In genomic region chr20:49786671-49787370, GRCh38 we compare ENCODE assay signal across 11 cellular contexts. TPM values are rescaled to one million over a fixed set of nuclear protein-coding genes. Genes with fewer than 3 reads are reported as not detected.
A peak's percentile ranks its signal among the peaks of the same experiment; 100 is the strongest.
DNase-seq lines count a peak whose midpoint lies in the region; ATAC-seq and TF ChIP-seq lines count a peak whose summit lies in the region.
"Had no signal": no experiment of that assay in that cellular context is flagged by ENCODE, and none has a peak within 500 bp of the region (broad histone marks: within the 10 kb centered on the region; RNA-seq: fewer than 3 reads in every experiment).

No MANE protein-coding gene starts in this region.

- H3K79me2 ChIP-seq in mammary epithelial cell (ENCODE audit: insufficient read depth, low read length) (no peaks in the 10 kb centered on the region), SU-DHL-6 (ENCODE audit: insufficient read depth, low read length) (no peaks in the 10 kb centered on the region)

- WGBS in mammary epithelial cell (ENCODE audit: low coverage, missing lambda C conversion rate), result 83% methylated on average over 7 of the region's 7 CpGs

- H3K9me3 ChIP-seq in mammary epithelial cell (replicated peaks; ENCODE audit: insufficient read depth, low read length) (no peaks in the 10 kb centered on the region), breast epithelium (no peaks in the 10 kb centered on the region), SU-DHL-6 (ENCODE audit: insufficient read depth, low read length) (no peaks in the 10 kb centered on the region), ascending aorta (no peaks in the 10 kb centered on the region)

- H3K27ac Mint-ChIP-seq in type B pancreatic cell, result no peak overlapping the region

- H3K27me3 ChIP-seq in mammary epithelial cell (ENCODE audit: insufficient read depth, low read length), result no peaks in the 10 kb centered on the region
- no peaks in the 10 kb centered on the region for H3K27me3 ChIP-seq in breast epithelium
- no peaks in the 10 kb centered on the region for H3K27me3 ChIP-seq in SU-DHL-6 (ENCODE audit: low read length)
- H3K27me3 ChIP-seq in foreskin keratinocyte, result peaks cover 2% of the 10 kb centered on the region
- no peaks in the 10 kb centered on the region for H3K27me3 ChIP-seq in ascending aorta

- no peaks in the 10 kb centered on the region for H3K4me1 Mint-ChIP-seq in type B pancreatic cell (ENCODE audit: unreplicated experiment)

- no TSS peak for BruUV-seq in mammary epithelial cell (replicated peaks; lab: Mats Ljungman, UMichigan)

- intact Hi-C loops in mammary epithelial cell (cut with micrococcal nuclease), result loop anchor here (1.0 kb wide), 1 partner anchor 176 kb away; no protein-coding TSS in a partner anchor
- intact Hi-C loops in breast epithelium (cut with DNase I; ENCODE audit: low total_unique reads), result no loop called here
- intact Hi-C loops in ascending aorta (cut with DNase I), result no loop called here

- in situ Hi-C loops in mammary epithelial cell (cut with MboI; ENCODE audit: low sequenced_read_pairs in 2 of 2), result no loop called here

- peaks cover 34% of the 10 kb centered on the region for H3F3A ChIP-seq in SU-DHL-6 (ENCODE audit: insufficient read depth)

- H3K9me3 Mint-ChIP-seq in type B pancreatic cell, result no peaks in the 10 kb centered on the region

- H3K9ac ChIP-seq in mammary epithelial cell (ENCODE audit: insufficient read depth, low read length) (no peak overlapping the region), SU-DHL-6 (ENCODE audit: low read length) (peak overlapping the region; percentile 53)

- no peaks in the 10 kb centered on the region for H3K27me3 Mint-ChIP-seq in type B pancreatic cell

- no peak for TF ChIP-seq POLR2A in breast epithelium (IDR thresholded peaks at IDR 0.05)

- H3K4me3 Mint-ChIP-seq in type B pancreatic cell, result no peak overlapping the region

- CTCF ChIA-PET in mammary epithelial cell (lab: Charles Lee; ENCODE audit: low non-redundant PET), result no interaction called here

- DNase-seq in mammary epithelial cell, result no peak
- DNase-seq in breast epithelium (ENCODE audit: low spot score in 2 of 2), result no peak
- DNase-seq in foreskin keratinocyte, result no peak
- DNase-seq in type B pancreatic cell (ENCODE audit: extremely low spot score, unreplicated experiment), result no peak
- no peak for DNase-seq in AG08395 (ENCODE audit: low spot score)
- no peak for DNase-seq in ascending aorta (ENCODE audit: low spot score in 2 of 2)
- DNase-seq in AG08396 (ENCODE audit: low spot score), result no peak
- DNase-seq: amniotic stem cell, NCI-H1436, Right ventricle myocardium superior had no signal

- no peaks in the 10 kb centered on the region for H3K9me2 ChIP-seq in SU-DHL-6 (replicated peaks; ENCODE audit: insufficient read depth, low read length)

- ATAC-seq in foreskin keratinocyte, result no peak

- dilution Hi-C loops in mammary epithelial cell (cut with HindIII; ENCODE audit: low sequenced_read_pairs), result no loop called here

- H3K4me1 ChIP-seq in mammary epithelial cell (ENCODE audit: insufficient read depth, low read length), result no peaks in the 10 kb centered on the region
- no peaks in the 10 kb centered on the region for H3K4me1 ChIP-seq in breast epithelium
- H3K4me1 ChIP-seq in foreskin keratinocyte, result no peaks in the 10 kb centered on the region
- H3K4me1 ChIP-seq in ascending aorta, result no peaks in the 10 kb centered on the region

- H3K36me3 Mint-ChIP-seq in type B pancreatic cell, result no peaks in the 10 kb centered on the region

- no peak overlapping the region for H3K4me2 ChIP-seq in mammary epithelial cell (ENCODE audit: insufficient read depth, low read depth, low read length)
- H3K4me2 ChIP-seq in SU-DHL-6 (ENCODE audit: low read depth, low read length, poor library complexity, severe bottlenecking), result peak overlapping the region; percentile 86

- H4K20me1 ChIP-seq in mammary epithelial cell (ENCODE audit: insufficient read depth, low read length), result no peaks in the 10 kb centered on the region
- no peaks in the 10 kb centered on the region for H4K20me1 ChIP-seq in SU-DHL-6 (ENCODE audit: low read depth, low read length)

- peak; percentile 22 to 58 for TF ChIP-seq CTCF in mammary epithelial cell (conservative IDR thresholded peaks at IDR 0.05 in 1 of 2, IDR thresholded peaks at IDR 0.05 in 1 of 2; ENCODE audit: extremely low read depth in 1 of 2, insufficient read depth in 1 of 2, low read depth in 1 of 2, low read length in 2 of 2)
- no peak for TF ChIP-seq CTCF in breast epithelium (IDR thresholded peaks at IDR 0.05)
- TF ChIP-seq CTCF in SU-DHL-6 (IDR thresholded peaks at IDR 0.05; ENCODE audit: insufficient read depth, low read length, poor library complexity, severe bottlenecking), result no peak
- peak; percentile 56 for TF ChIP-seq CTCF in foreskin keratinocyte (conservative IDR thresholded peaks at IDR 0.05)
- peak; percentile 64 for TF ChIP-seq CTCF in type B pancreatic cell (conservative IDR thresholded peaks at IDR 0.05)
- peak in 1 of 3 experiments; percentile 14 for TF ChIP-seq CTCF in ascending aorta (IDR thresholded peaks at IDR 0.05)

- H3K36me3 ChIP-seq in mammary epithelial cell (ENCODE audit: insufficient read depth, low read length) (no peaks in the 10 kb centered on the region), breast epithelium (no peaks in the 10 kb centered on the region), SU-DHL-6 (ENCODE audit: low read length) (no peaks in the 10 kb centered on the region), ascending aorta (no peaks in the 10 kb centered on the region)

- H3K4me3 ChIP-seq in mammary epithelial cell (replicated peaks in 1 of 3; ENCODE audit: insufficient read depth in 1 of 3, low read depth in 2 of 3, low read length in 3 of 3), result no peak overlapping the region
- H3K4me3 ChIP-seq in breast epithelium, result no peak overlapping the region
- H3K4me3 ChIP-seq in SU-DHL-6 (ENCODE audit: insufficient read depth, low read length, poor library complexity, severe bottlenecking), result no peak overlapping the region
- H3K4me3 ChIP-seq in ascending aorta, result no peak overlapping the region

- H2AFZ ChIP-seq in mammary epithelial cell (ENCODE audit: low read depth, low read length), result no peak overlapping the region
- H2AFZ ChIP-seq in SU-DHL-6 (ENCODE audit: low read depth, low read length, severe bottlenecking), result no peak overlapping the region

- no peak overlapping the region for H3K27ac ChIP-seq in mammary epithelial cell (ENCODE audit: insufficient read depth, low read depth, low read length)
- H3K27ac ChIP-seq in breast epithelium, result no peak overlapping the region
- peak overlapping the region; percentile 98 for H3K27ac ChIP-seq in SU-DHL-6 (ENCODE audit: low read depth, low read length)
- no peak overlapping the region for H3K27ac ChIP-seq in foreskin keratinocyte
- no peak overlapping the region for H3K27ac ChIP-seq in ascending aorta

RNA-seq across cellular contexts. Expression of gene SLC9A8, which starts 25.8 kb away (rescaled TPM):
- total RNA-seq in mammary epithelial cell (1 to 10 TPM; 6.8 to 7.7 TPM), breast epithelium (10 to 100 TPM; 11.8 to 13.5 (median 13.3) TPM), foreskin keratinocyte (3.7 and 5.9 TPM in 2 replicates), type B pancreatic cell (ENCODE audit: low replicate concordance) (8.6 and 9.4 TPM in 2 replicates), ascending aorta (9.7 TPM)
- polyA plus RNA-seq in mammary epithelial cell (1.6 TPM), foreskin keratinocyte (1.7 and 2.3 TPM in 2 replicates)
- 2.8 TPM for polyA minus RNA-seq in mammary epithelial cell

Comparison
In these comparisons a context has a peak if more than half of its experiments do, and no peak if none do; other contexts are left out.
1. CTCF ChIP-seq: peak in mammary epithelial cell (2 of 2), foreskin keratinocyte (single experiment) and type B pancreatic cell (single experiment); none in breast epithelium (0 of 3) and SU-DHL-6 (single experiment).